8 cellular contexts compared by ENCODE assay signal in genomic region chr11:59615637-59616395, GRCh38. TPM values are rescaled to one million over a fixed set of nuclear protein-coding genes. Genes with fewer than 3 reads are reported as not detected.
A peak's percentile ranks its signal among the peaks of the same experiment; 100 is the strongest.
DNase-seq lines count a peak whose midpoint lies in the region; ATAC-seq and TF ChIP-seq lines count a peak whose summit lies in the region.

Gene OSBP, minus strand, starts transcription at chr11:59615774. Its CDS starts 110 bp downstream, at chr11:59615664.

- peak within 1 kb of the TSS; percentile 88 to 98 for H3K4me3 Mint-ChIP-seq in CD14-positive monocyte
- H3K4me3 Mint-ChIP-seq in dendritic cell treated with granulocyte-macrophage colony-stimulating factor and Interleukin-4, amounts not matched to agents 40 ng/mL and 50 ng/mL, for 4 days: peak within 1 kb of the TSS; percentile 89

- no peaks in the 10 kb centered on the region for H3K9me3 Mint-ChIP-seq in CD14-positive monocyte
- H3K9me3 Mint-ChIP-seq in dendritic cell treated with granulocyte-macrophage colony-stimulating factor and Interleukin-4, amounts not matched to agents 40 ng/mL and 50 ng/mL, for 4 days: no peaks in the 10 kb centered on the region

- peaks cover 36% of the 10 kb centered on the region for H3K4me1 Mint-ChIP-seq in CD14-positive monocyte
- peaks cover 40% of the 10 kb centered on the region for H3K4me1 Mint-ChIP-seq in dendritic cell treated with granulocyte-macrophage colony-stimulating factor and Interleukin-4, amounts not matched to agents 40 ng/mL and 50 ng/mL, for 4 days (ENCODE audit: low read depth)

- H3K27ac Mint-ChIP-seq in CD14-positive monocyte: peak within 1 kb of the TSS; percentile 96 to 100 (median 99)
- H3K27ac Mint-ChIP-seq in dendritic cell treated with granulocyte-macrophage colony-stimulating factor and Interleukin-4, amounts not matched to agents 40 ng/mL and 50 ng/mL, for 4 days: peak within 1 kb of the TSS; percentile 98

- peak; percentile 99 for DNase-seq in CD14-positive monocyte (ENCODE audit: low spot score)
- DNase-seq in NCI-H774 (lab: John Stamatoyannopoulos, UW): peak; percentile 99
- peak; percentile 96 to 98 for DNase-seq in activated CD4-positive, alpha-beta T cell treated with anti-CD3 and anti-CD28 coated beads, Interleukin-2, amount 50 U/mL, for 4 hours
- peak; percentile 100 for DNase-seq in left lobe of liver (ENCODE audit: low spot score)
- peak; percentile 97 for DNase-seq in stimulated activated CD4-positive, alpha-beta T cell treated with anti-CD3 and anti-CD28 coated beads, Interleukin-2, amount 100 ng/mL, for 4 hours (ENCODE audit: low read depth)

- H3K27me3 Mint-ChIP-seq in CD14-positive monocyte (ENCODE audit: low read depth in 3 of 3): peaks cover 0 to 3% (median 0%) of the 10 kb centered on the region in 3 donors
- H3K27me3 Mint-ChIP-seq in dendritic cell treated with granulocyte-macrophage colony-stimulating factor and Interleukin-4, amounts not matched to agents 40 ng/mL and 50 ng/mL, for 4 days: no peaks in the 10 kb centered on the region

- H3K36me3 Mint-ChIP-seq in CD14-positive monocyte: peaks cover 6 to 10% of the 10 kb centered on the region in 2 donors
- H3K36me3 Mint-ChIP-seq in dendritic cell treated with granulocyte-macrophage colony-stimulating factor and Interleukin-4, amounts not matched to agents 40 ng/mL and 50 ng/mL, for 4 days (ENCODE audit: low read depth): peaks cover 23% of the 10 kb centered on the region

- intact Hi-C loops in CD14-positive monocyte (cut with micrococcal nuclease): loop anchor here (2.0 to 5.0 kb wide), 3 partner anchors 51 to 1039 kb away; partner anchors contain the start of genes PATL1 (in 2 of the 2), LPXN (in 1 of the 2) and ZFP91 (in 1 of the 2)
- intact Hi-C loops in dendritic cell treated with granulocyte-macrophage colony-stimulating factor and Interleukin-4, amounts not matched to agents 40 ng/mL and 50 ng/mL, for 4 days (cut with micrococcal nuclease): loop anchor here (1.0 to 10.0 kb wide), 3 partner anchors 53 to 189 kb away; partner anchors contain the start of gene PATL1

- no peak for TF ChIP-seq CTCF in CD14-positive monocyte (IDR thresholded peaks at IDR 0.05)

- ATAC-seq in GM19395 (IDR thresholded peaks at IDR 0.05; ENCODE audit: unreplicated experiment): peak; percentile 90
- peak; percentile 72 for ATAC-seq in HG03565 (IDR thresholded peaks at IDR 0.05; ENCODE audit: unreplicated experiment)
- peak; percentile 82 for ATAC-seq in left lobe of liver

RNA-seq across cellular contexts. Expression of gene OSBP, which starts in this region (rescaled TPM):
- polyA plus RNA-seq in CD14-positive monocyte: 10 to 100 TPM in 1 of 2 donors, 1 to 10 TPM in 1; 9.8 to 11.9 TPM
- 57.7 TPM for total RNA-seq in left lobe of liver

Comparison
In these comparisons a context has a peak if more than half of its experiments do, and no peak if none do; other contexts are left out.
1. Peak in every context shown above with its lines: DNase-seq and ATAC-seq.